8 cellular contexts compared by ENCODE assay signal in the genomic region with DNA sequence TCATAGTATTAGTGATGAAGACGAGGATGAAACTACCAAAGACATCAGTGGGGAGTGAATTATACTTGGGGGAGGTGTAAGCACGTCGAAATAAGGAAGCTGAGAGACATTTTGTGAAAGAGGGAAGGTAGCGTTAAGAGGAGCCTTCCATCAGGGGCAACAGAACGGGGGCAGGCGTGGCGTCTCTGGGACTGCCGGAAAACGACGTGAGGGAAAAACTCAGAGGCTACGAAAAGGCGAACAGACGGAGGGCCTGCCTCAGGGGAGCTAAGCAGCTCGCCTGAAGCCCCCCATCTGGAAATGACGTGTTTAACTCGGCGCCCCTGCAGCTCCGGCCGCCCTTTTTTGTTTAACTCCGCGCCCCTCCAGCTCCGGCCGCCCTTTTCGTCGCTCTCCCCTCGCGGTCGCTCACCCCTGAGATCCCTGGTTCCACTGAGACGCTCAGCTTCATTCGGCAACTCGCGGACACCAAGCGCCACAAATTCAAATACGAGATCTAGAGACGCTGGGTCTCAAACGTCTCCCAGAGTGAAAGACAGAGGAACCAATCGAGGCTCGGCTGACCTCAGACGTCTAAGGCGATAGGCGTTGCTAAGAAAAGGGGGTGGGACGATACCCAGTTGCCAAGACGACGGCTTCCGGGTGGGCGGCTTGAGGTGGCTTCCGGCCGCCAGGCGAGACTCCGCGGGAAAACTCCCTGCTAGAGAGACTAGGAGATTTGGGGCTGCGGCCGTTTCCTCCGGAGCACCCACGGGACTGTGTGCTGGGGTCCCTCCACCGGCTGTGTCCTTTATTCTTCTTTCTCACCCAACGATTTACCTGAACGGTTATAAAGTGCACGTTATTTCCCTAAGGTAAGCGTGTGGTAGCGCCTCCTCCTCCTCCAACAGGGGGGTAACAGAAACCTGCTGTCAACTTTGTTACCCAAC.
DNase-seq lines count a peak whose midpoint lies in the region; ATAC-seq and TF ChIP-seq lines count a peak whose summit lies in the region.

No MANE protein-coding gene starts in this region.

- peak overlapping the region; percentile 97 for H3K27ac Mint-ChIP-seq in activated T-cell treated with anti-CD3 and anti-CD28 coated beads, Interleukin-2, amount 50 U/mL, for 24 hours

- no peaks in the 10 kb centered on the region for H3F3A ChIP-seq in PC-3 (ENCODE audit: low read length, unreplicated experiment)

- H3K27ac ChIP-seq in PC-3 (ENCODE audit: low read length) (peak overlapping the region; percentile 54), muscle layer of colon (ENCODE audit: low read depth, low read length) (peak overlapping the region; percentile 49)

- H2AFZ ChIP-seq in PC-3 (ENCODE audit: low read length) = peak overlapping the region; percentile 94

- DNase-seq in DMS53 treated with DMSO at 0.1 percent for 48 hours (lab: John Stamatoyannopoulos, UW; ENCODE audit: unreplicated experiment) (peak; percentile 78), PC-3 (peak; percentile 94)
- peak; percentile 98 for DNase-seq in Jurkat, Clone E6-1 (ENCODE audit: low read depth, low spot score)
- peak; percentile 94 for DNase-seq in activated T-cell treated with anti-CD3 and anti-CD28 coated beads, Interleukin-2, amount 50 U/mL, for 24 hours
- peak; percentile 87 to 88 for DNase-seq in stimulated activated CD8-positive, alpha-beta memory T cell treated with anti-CD3 and anti-CD28 coated beads, Interleukin-7, amount 100 ng/mL, for 1 hour (ENCODE audit: low read depth in 2 of 2)

- H3K9me2 ChIP-seq in PC-3 (replicated peaks; ENCODE audit: low read length) = no peaks in the 10 kb centered on the region

- peak; percentile 99 for ATAC-seq in GM21717 (IDR thresholded peaks at IDR 0.05; ENCODE audit: unreplicated experiment)
- peak; percentile 100 for ATAC-seq in PC-3
- peak; percentile 100 for ATAC-seq in esophagus mucosa

- H3K9me3 ChIP-seq in PC-3 (ENCODE audit: low read length) = no peaks in the 10 kb centered on the region
- H3K9me3 ChIP-seq in muscle layer of colon (ENCODE audit: low read length) = no peaks in the 10 kb centered on the region

- CTCF ChIA-PET in PC-3 (lab: Charles Lee) = no interaction called here

- peak overlapping the region; percentile 95 for H3K4me2 ChIP-seq in PC-3 (ENCODE audit: low read length)

- H3K27me3 ChIP-seq in PC-3 (ENCODE audit: low read length) = no peaks in the 10 kb centered on the region
- no peaks in the 10 kb centered on the region for H3K27me3 ChIP-seq in muscle layer of colon (ENCODE audit: control insufficient read depth in 1 of 2, insufficient read depth in 2 of 2, low read length in 2 of 2)

- peak overlapping the region; percentile 80 for H3K4me3 ChIP-seq in Jurkat, Clone E6-1 (ENCODE audit: low read length)
- H3K4me3 ChIP-seq in PC-3 (ENCODE audit: low read length) (peak overlapping the region; percentile 91), muscle layer of colon (ENCODE audit: low read depth in 1 of 2, low read length in 2 of 2) (peak overlapping the region; percentile 55 to 90)

- H4K20me1 ChIP-seq in PC-3 (ENCODE audit: low read length) = no peaks in the 10 kb centered on the region

- peaks cover 6% of the 10 kb centered on the region for H3K27me3 Mint-ChIP-seq in activated T-cell treated with anti-CD3 and anti-CD28 coated beads, Interleukin-2, amount 50 U/mL, for 24 hours

- peaks cover 20% of the 10 kb centered on the region for H3K79me2 ChIP-seq in PC-3 (ENCODE audit: low read length)

- no peaks in the 10 kb centered on the region for H3K9me3 Mint-ChIP-seq in activated T-cell treated with anti-CD3 and anti-CD28 coated beads, Interleukin-2, amount 50 U/mL, for 24 hours

- peaks cover 12% of the 10 kb centered on the region for H3K36me3 Mint-ChIP-seq in activated T-cell treated with anti-CD3 and anti-CD28 coated beads, Interleukin-2, amount 50 U/mL, for 24 hours (ENCODE audit: low read depth)

- POLR2A ChIA-PET in PC-3 (lab: Charles Lee; ENCODE audit: unreplicated experiment) = interaction anchor here (0.6 kb wide), 1 partner anchor 513 kb away, joined by 3 read pairs; no protein-coding TSS in a partner anchor

- H3K4me1 ChIP-seq in PC-3 (ENCODE audit: insufficient read depth, low read length) (peaks cover 4% of the 10 kb centered on the region; the same call in 1 of the 2 replicates), muscle layer of colon (ENCODE audit: insufficient read depth, low read length) (peaks cover 9% of the 10 kb centered on the region)

- H3K4me3 Mint-ChIP-seq in activated T-cell treated with anti-CD3 and anti-CD28 coated beads, Interleukin-2, amount 50 U/mL, for 24 hours = peak overlapping the region; percentile 98

- BruUV-seq in PC-3 (replicated peaks; lab: Mats Ljungman, UMichigan) = TSS peak; percentile 79

- TF ChIP-seq CTCF in PC-3 (conservative IDR thresholded peaks at IDR 0.05; ENCODE audit: low read depth, low read length) = no peak

- intact Hi-C loops in PC-3 (cut with micrococcal nuclease) = loop anchor here (1.0 to 10.0 kb wide), 4 partner anchors 123 to 390 kb away; no protein-coding TSS in a partner anchor

- H3K9ac ChIP-seq in PC-3 (ENCODE audit: low read length) = peak overlapping the region; percentile 82
- H3K9ac ChIP-seq in muscle layer of colon (ENCODE audit: low read length) = peak overlapping the region; percentile 76

- H3K36me3 ChIP-seq in PC-3 (ENCODE audit: low read depth, low read length) (no peaks in the 10 kb centered on the region), muscle layer of colon (ENCODE audit: insufficient read depth, low read length) (no peaks in the 10 kb centered on the region)

- peaks cover 15% of the 10 kb centered on the region for H3K4me1 Mint-ChIP-seq in activated T-cell treated with anti-CD3 and anti-CD28 coated beads, Interleukin-2, amount 50 U/mL, for 24 hours (ENCODE audit: low read depth)

Comparison
In these comparisons a context has a peak if more than half of its experiments do, and no peak if none do; other contexts are left out.
1. Peak in every context shown above with its lines: DNase-seq, ATAC-seq, H3K4me3 ChIP-seq and H3K27ac ChIP-seq.